In genomic region chr1:113072141-113072756, GRCh38 we compare ENCODE assay signal across 7 cellular contexts. TPM values are rescaled to one million over a fixed set of nuclear protein-coding genes. Genes with fewer than 3 reads are reported as not detected.
DNase-seq lines count a peak whose midpoint lies in the region; TF ChIP-seq lines count a peak whose summit lies in the region.

No MANE protein-coding gene starts in this region.

- DNase-seq in H7 (no peak), hepatocyte (ENCODE audit: low spot score) (peak; percentile 21), spleen (no peak), NCI-H345 treated with DMSO at 0.1 percent for 48 hours (lab: John Stamatoyannopoulos, UW; ENCODE audit: unreplicated experiment) (no peak), retina (no peak), DMS 273 treated with DMSO at 0.1 percent for 48 hours (lab: John Stamatoyannopoulos, UW) (no peak)

- no peaks in the 10 kb centered on the region for H3K9me2 ChIP-seq in hepatocyte (replicated peaks; ENCODE audit: insufficient read depth)

- H3K27ac ChIP-seq in hepatocyte (peak overlapping the region; percentile 95), spleen (peak overlapping the region; percentile 87 to 93 (median 91))

- no peaks in the 10 kb centered on the region for H3K27me3 ChIP-seq in H7 (ENCODE audit: control insufficient read depth, insufficient read depth, low read length)
- H3K27me3 ChIP-seq in hepatocyte: no peaks in the 10 kb centered on the region
- H3K27me3 ChIP-seq in spleen (replicated peaks in 1 of 7): no peaks in the 10 kb centered on the region

- TF ChIP-seq POLR2A in spleen (IDR thresholded peaks at IDR 0.05): no peak

- H4K20me1 ChIP-seq in hepatocyte (ENCODE audit: insufficient read depth, poor library complexity, severe bottlenecking): peaks cover 22% of the 10 kb centered on the region

- peaks cover 38% of the 10 kb centered on the region for H3K79me2 ChIP-seq in hepatocyte

- intact Hi-C loops in spleen (cut with DNase I; ENCODE audit: low total_unique reads): loop anchor here (10.0 kb wide), 1 partner anchor 197 kb away; no protein-coding TSS in a partner anchor

- H2AFZ ChIP-seq in hepatocyte: peak overlapping the region; percentile 19

- H3K4me3 ChIP-seq in H7 (ENCODE audit: insufficient read depth, low read depth, low read length) (peak overlapping the region; percentile 85), WI38 (ENCODE audit: low read depth, low read length) (peak overlapping the region; percentile 94), hepatocyte (no peak overlapping the region), spleen (peak overlapping the region; percentile 68 to 91 (median 84))

- H3K36me3 ChIP-seq in H7 (replicated peaks; ENCODE audit: control insufficient read depth, insufficient read depth, low read length) (no peaks in the 10 kb centered on the region), hepatocyte (replicated peaks; ENCODE audit: insufficient read depth, low read depth) (no peaks in the 10 kb centered on the region), spleen (peaks cover 0 to 7% (median 3%) of the 10 kb centered on the region in 6 donors)

- no peaks in the 10 kb centered on the region for H3K9me3 ChIP-seq in hepatocyte (ENCODE audit: low read depth)
- no peaks in the 10 kb centered on the region for H3K9me3 ChIP-seq in spleen

- H3K4me1 ChIP-seq in hepatocyte (ENCODE audit: insufficient read depth) (peaks cover 16% of the 10 kb centered on the region), spleen (peaks cover 14 to 51% (median 38%) of the 10 kb centered on the region in 6 donors)

- H3K4me2 ChIP-seq in hepatocyte: peak overlapping the region; percentile 69

- WGBS in hepatocyte (ENCODE audit: low lambda C conversion rate, missing lambda C conversion rate): 30% methylated on average over 6 of the region's 6 CpGs
- WGBS in spleen, 5 donors: 56 to 63% (median 56%) methylated on average over 5 to 6 of the region's 6 CpGs

- TF ChIP-seq CTCF in WI38 (IDR thresholded peaks at IDR 0.05; ENCODE audit: low read depth, low read length) (no peak), hepatocyte (IDR thresholded peaks at IDR 0.05; ENCODE audit: poor library complexity) (no peak), spleen (IDR thresholded peaks at IDR 0.05 in 8 of 11, conservative IDR thresholded peaks at IDR 0.05 in 3 of 11) (no peak)

RNA-seq across cellular contexts. Expression of gene LRIG2, which starts 0.7 kb away (rescaled TPM):
- 22.6 and 33.9 TPM in 2 replicates for total RNA-seq in H7 (2014; rRNA removed; shearing (Covaris generic))
- total RNA-seq in hepatocyte (12.7 and 19.1 TPM in 2 replicates), spleen (10 to 100 TPM; 20.7 to 68.7 (median 23.7) TPM)
- polyA plus RNA-seq in hepatocyte (3.6 and 4.3 TPM in 2 replicates), spleen (1 to 10 TPM; 3.4 to 5.5 (median 4.3) TPM)
